8 cellular contexts compared by ENCODE assay signal in genomic region chrX:106612403-106612789, GRCh38.
DNase-seq lines count a peak whose midpoint lies in the region; ATAC-seq lines count a peak whose summit lies in the region.

No MANE protein-coding gene starts in this region.

- ATAC-seq in GM19351 (IDR thresholded peaks at IDR 0.05; ENCODE audit: unreplicated experiment) = peak; percentile 19
- peak; percentile 25 for ATAC-seq in HG03378 (IDR thresholded peaks at IDR 0.05; ENCODE audit: unreplicated experiment)

- DNase-seq in adipocyte (ENCODE audit: low read depth) (no peak), islet precursor cell (peak; percentile 54), superior temporal gyrus (ENCODE audit: extremely low spot score) (peak; percentile 42), dedifferentiated amniotic fluid mesenchymal stem cell (ENCODE audit: extremely low spot score) (no peak), NOMO-1 (lab: John Stamatoyannopoulos, UW; ENCODE audit: unreplicated experiment in 2 of 2) (no peak)

- H3K9me3 ChIP-seq in BLaER1 treated with 17β-estradiol and CSF1 and Interleukin-3, amounts not matched to agents 10 nM and 100 nM (replicated peaks in 1 of 11) = no peaks in the 10 kb centered on the region
- no peaks in the 10 kb centered on the region for H3K9me3 ChIP-seq in adipocyte (ENCODE audit: control insufficient read depth, low read length)

- peaks cover 46 to 100% (median 93%) of the 10 kb centered on the region in 11 experiments for H3K27me3 ChIP-seq in BLaER1 treated with 17β-estradiol and CSF1 and Interleukin-3, amounts not matched to agents 10 nM and 100 nM
- H3K27me3 ChIP-seq in adipocyte (replicated peaks; ENCODE audit: control insufficient read depth, insufficient read depth, low read length) = peaks cover 49% of the 10 kb centered on the region

- peaks cover 0 to 6% (median 0%) of the 10 kb centered on the region in 10 experiments; a peak in 2 of 20 replicates for H3K4me1 ChIP-seq in BLaER1 treated with 17β-estradiol and CSF1 and Interleukin-3, amounts not matched to agents 10 nM and 100 nM
- H3K4me1 ChIP-seq in adipocyte (ENCODE audit: control insufficient read depth, insufficient read depth, low read length) = no peaks in the 10 kb centered on the region

- H3K4me3 ChIP-seq in BLaER1 treated with 17β-estradiol and CSF1 and Interleukin-3, amounts not matched to agents 10 nM and 100 nM = peak overlapping the region; percentile 64 to 78 (median 74)
- peak overlapping the region; percentile 83 for H3K4me3 ChIP-seq in adipocyte (ENCODE audit: low read length)

- no peaks in the 10 kb centered on the region; a peak in 1 of 22 replicates for H4K20me1 ChIP-seq in BLaER1 treated with 17β-estradiol and CSF1 and Interleukin-3, amounts not matched to agents 10 nM and 100 nM

- H3K36me3 ChIP-seq in BLaER1 treated with 17β-estradiol and CSF1 and Interleukin-3, amounts not matched to agents 10 nM and 100 nM = no peaks in the 10 kb centered on the region
- H3K36me3 ChIP-seq in adipocyte (ENCODE audit: control insufficient read depth, insufficient read depth, low read length, severe bottlenecking) = no peaks in the 10 kb centered on the region

- H3K9ac ChIP-seq in BLaER1 treated with 17β-estradiol and CSF1 and Interleukin-3, amounts not matched to agents 10 nM and 100 nM = peak overlapping the region; percentile 67 to 82 (median 78); a peak in 21 of 22 replicates
- no peak overlapping the region for H3K9ac ChIP-seq in adipocyte (ENCODE audit: low read length)

- peak overlapping the region; percentile 47 to 75 (median 69) for H3K4me2 ChIP-seq in BLaER1 treated with 17β-estradiol and CSF1 and Interleukin-3, amounts not matched to agents 10 nM and 100 nM

- peak overlapping the region in 10 of 11 experiments; percentile 38 to 73 (median 62); a peak in 19 of 22 replicates for H3K27ac ChIP-seq in BLaER1 treated with 17β-estradiol and CSF1 and Interleukin-3, amounts not matched to agents 10 nM and 100 nM

Comparison
In these comparisons a context has a peak if more than half of its experiments do, and no peak if none do; other contexts are left out.
1. DNase-seq: peak in islet precursor cell (single experiment) and superior temporal gyrus (single experiment); none in adipocyte (single experiment), dedifferentiated amniotic fluid mesenchymal stem cell (single experiment) and NOMO-1 (0 of 2).